In the genomic region with DNA sequence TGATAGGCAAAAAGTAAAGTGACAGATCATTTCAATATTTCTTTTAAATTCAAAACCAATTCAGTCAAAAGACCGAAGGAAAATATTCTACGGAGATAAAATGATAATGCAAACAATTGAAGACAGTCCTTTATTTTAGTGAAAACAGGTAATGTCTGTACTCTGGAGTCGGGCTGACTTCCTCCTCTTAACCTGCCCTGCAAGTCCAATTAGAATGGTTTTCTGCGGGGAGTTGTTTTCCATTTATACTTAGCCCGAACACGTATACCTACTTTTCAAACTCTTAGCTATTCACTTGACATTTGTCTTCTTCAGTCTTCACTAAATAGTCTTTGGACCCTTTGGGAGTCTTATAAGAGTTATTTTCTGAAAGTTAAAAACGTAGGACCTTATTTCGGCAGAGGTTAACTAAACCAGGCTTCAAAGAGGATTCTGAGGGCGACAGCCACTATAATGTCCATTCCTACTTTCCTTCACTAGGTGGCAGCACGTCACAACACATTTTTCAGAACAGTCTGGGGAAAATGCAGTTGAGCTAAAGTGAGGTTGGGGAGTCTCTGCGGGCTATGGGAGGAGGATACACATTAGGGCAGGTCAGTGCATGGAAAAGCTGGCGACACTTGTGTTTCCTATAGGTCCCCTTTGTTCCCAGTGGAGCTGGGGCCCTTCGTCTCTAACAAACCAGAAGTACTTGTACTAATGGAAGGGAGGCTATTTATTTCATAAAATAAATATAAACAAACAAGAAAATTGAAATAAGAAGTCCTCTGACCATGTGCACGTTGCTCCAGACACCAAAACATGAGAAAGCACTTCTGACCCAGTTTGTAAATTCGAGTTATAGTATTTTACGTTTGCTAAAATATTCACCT, we compare ENCODE assay signal across 8 cellular contexts.
DNase-seq lines count a peak whose midpoint lies in the region; ATAC-seq and TF ChIP-seq lines count a peak whose summit lies in the region.

No MANE protein-coding gene starts in this region.

- no peak overlapping the region for H3K27ac Mint-ChIP-seq in activated naive CD8-positive, alpha-beta T cell

- H3K4me3 ChIP-seq in BLaER1 (no peak overlapping the region), OCI-LY1 (ENCODE audit: low read depth, low read length, poor library complexity, severe bottlenecking) (no peak overlapping the region), heart right ventricle (no peak overlapping the region), prostate gland (no peak overlapping the region)
- H3K4me3 ChIP-seq in Jurkat, Clone E6-1 (ENCODE audit: low read length) = no peak overlapping the region

- no peaks in the 10 kb centered on the region for H3K9me2 ChIP-seq in OCI-LY1 (ENCODE audit: low read depth, low read length)

- H3K9me3 ChIP-seq in BLaER1 (no peaks in the 10 kb centered on the region), OCI-LY1 (ENCODE audit: low read length) (no peaks in the 10 kb centered on the region), heart right ventricle (no peaks in the 10 kb centered on the region), prostate gland (no peaks in the 10 kb centered on the region)

- H4K20me1 ChIP-seq in BLaER1 (no peaks in the 10 kb centered on the region), OCI-LY1 (ENCODE audit: insufficient read depth, low read length) (no peaks in the 10 kb centered on the region)

- peak overlapping the region; percentile 67 for H3K4me3 Mint-ChIP-seq in activated naive CD8-positive, alpha-beta T cell

- H3K4me1 ChIP-seq in BLaER1 = no peaks in the 10 kb centered on the region
- no peaks in the 10 kb centered on the region for H3K4me1 ChIP-seq in OCI-LY1 (ENCODE audit: insufficient read depth, low read length, severe bottlenecking)
- peaks cover 0 to 19% (median 0%) of the 10 kb centered on the region in 9 donors for H3K4me1 ChIP-seq in heart right ventricle
- H3K4me1 ChIP-seq in prostate gland (replicated peaks) = no peaks in the 10 kb centered on the region

- no peak overlapping the region for H2AFZ ChIP-seq in OCI-LY1 (ENCODE audit: low read length)

- H3K79me2 ChIP-seq in OCI-LY1 (ENCODE audit: insufficient read depth, low read length) = no peaks in the 10 kb centered on the region

- no peaks in the 10 kb centered on the region for H3K27me3 ChIP-seq in BLaER1
- H3K27me3 ChIP-seq in OCI-LY1 (ENCODE audit: insufficient read depth, low read length) = no peaks in the 10 kb centered on the region
- H3K27me3 ChIP-seq in heart right ventricle = peaks cover 0 to 33% (median 19%) of the 10 kb centered on the region in 7 donors
- H3K27me3 ChIP-seq in prostate gland (replicated peaks; ENCODE audit: insufficient read depth) = no peaks in the 10 kb centered on the region

- intact Hi-C loops in heart right ventricle (cut with DNase I) (loop anchor here in 7 of 10 donors (2.0 to 10.0 kb wide), 4 partner anchors 227 to 549 kb away; no protein-coding TSS in a partner anchor), prostate gland (cut with DNase I) (no loop called here), posterior vena cava (cut with DNase I) (loop anchor here (2.0 to 10.0 kb wide), 2 partner anchors 475 to 549 kb away; no protein-coding TSS in a partner anchor)

- TF ChIP-seq CTCF in OCI-LY1 (IDR thresholded peaks at IDR 0.05; ENCODE audit: low read length) (peak; percentile 70), heart right ventricle (IDR thresholded peaks at IDR 0.05) (peak; percentile 47 to 80 (median 76)), prostate gland (IDR thresholded peaks at IDR 0.05) (peak; percentile 36 to 84 (median 80))

- H3F3A ChIP-seq in OCI-LY1 (ENCODE audit: insufficient read depth, low read length) = no peaks in the 10 kb centered on the region

- H3K9ac ChIP-seq in BLaER1 (no peak overlapping the region), OCI-LY1 (ENCODE audit: low read length) (no peak overlapping the region)

- no peaks in the 10 kb centered on the region for H3K36me3 ChIP-seq in BLaER1
- H3K36me3 ChIP-seq in OCI-LY1 (ENCODE audit: insufficient read depth, low read length) = no peaks in the 10 kb centered on the region
- H3K36me3 ChIP-seq in heart right ventricle = no peaks in the 10 kb centered on the region
- H3K36me3 ChIP-seq in prostate gland = no peaks in the 10 kb centered on the region

- peaks cover 3% of the 10 kb centered on the region for H3K4me1 Mint-ChIP-seq in activated naive CD8-positive, alpha-beta T cell (ENCODE audit: low read depth)

- no peak for TF ChIP-seq POLR2A in prostate gland (IDR thresholded peaks at IDR 0.05)

- no peaks in the 10 kb centered on the region for H3K36me3 Mint-ChIP-seq in activated naive CD8-positive, alpha-beta T cell

- no peaks in the 10 kb centered on the region for H3K9me3 Mint-ChIP-seq in activated naive CD8-positive, alpha-beta T cell (ENCODE audit: low read depth)

- peaks cover 12% of the 10 kb centered on the region for H3K27me3 Mint-ChIP-seq in activated naive CD8-positive, alpha-beta T cell

- WGBS in heart right ventricle, 2 donors = 33 to 35% methylated on average over 16 of the region's 16 CpGs
- 22% methylated on average over 16 of the region's 16 CpGs for WGBS in prostate gland

- peak; percentile 51 for DNase-seq in Jurkat, Clone E6-1 (ENCODE audit: low read depth, low spot score)
- DNase-seq in heart right ventricle (peak in 1 of 2 donors; percentile 14), prostate gland (ENCODE audit: low spot score) (peak; percentile 49), posterior vena cava (ENCODE audit: low spot score) (no peak)

- ATAC-seq in GM18868 (IDR thresholded peaks at IDR 0.05; ENCODE audit: unreplicated experiment) (peak; percentile 73), heart right ventricle (peak in 7 of 8 donors; percentile 29 to 66 (median 56))

- H3K27ac ChIP-seq in BLaER1 = no peak overlapping the region
- no peak overlapping the region for H3K27ac ChIP-seq in OCI-LY1 (ENCODE audit: low read depth, low read length, poor library complexity, severe bottlenecking)
- H3K27ac ChIP-seq in heart right ventricle = no peak overlapping the region
- H3K27ac ChIP-seq in prostate gland = no peak overlapping the region

- H3K4me2 ChIP-seq in BLaER1 (peak overlapping the region; percentile 23; the same call in 1 of the 2 replicates), OCI-LY1 (ENCODE audit: low read length) (no peak overlapping the region)
